8 cellular contexts compared by ENCODE assay signal in genomic region chr14:104793703-104793959, GRCh38. TPM values are rescaled to one million over a fixed set of nuclear protein-coding genes. Genes with fewer than 3 reads are reported as not detected.
DNase-seq lines count a peak whose midpoint lies in the region; ATAC-seq and TF ChIP-seq lines count a peak whose summit lies in the region.

No MANE protein-coding gene starts in this region.

- TF ChIP-seq RAD21 in neural cell (conservative IDR thresholded peaks at IDR 0.05), result no peak

- peaks cover 8% of the 10 kb centered on the region for H3K36me3 ChIP-seq in colonic mucosa
- H3K36me3 ChIP-seq in neural cell (ENCODE audit: insufficient read depth, low read length), result no peaks in the 10 kb centered on the region

- ATAC-seq in GM18868 (IDR thresholded peaks at IDR 0.05; ENCODE audit: unreplicated experiment), result no peak

- peak overlapping the region; percentile 79 for H3K4me2 ChIP-seq in neural cell (ENCODE audit: low read length)

- no peak for TF ChIP-seq EP300 in neural cell (conservative IDR thresholded peaks at IDR 0.05; ENCODE audit: poor library complexity, severe bottlenecking)

- peak overlapping the region; percentile 96 for H3K27ac ChIP-seq in C4-2B
- H3K27ac ChIP-seq in colonic mucosa, result no peak overlapping the region
- H3K27ac ChIP-seq in neural cell (ENCODE audit: low read length), result no peak overlapping the region

- H3K4me1 ChIP-seq in colonic mucosa, result peaks cover 29% of the 10 kb centered on the region

- no peak for TF ChIP-seq POLR2A in NB4 (IDR thresholded peaks at IDR 0.05; ENCODE audit: extremely low read depth, insufficient read length)

- H3K27me3 ChIP-seq in colonic mucosa (no peaks in the 10 kb centered on the region), neural cell (ENCODE audit: insufficient read depth, low read depth, low read length) (peaks cover 15% of the 10 kb centered on the region)

- H3K4me3 ChIP-seq in NB4 (ENCODE audit: low read depth, low read length), result peak overlapping the region; percentile 68
- peak overlapping the region; percentile 62 for H3K4me3 ChIP-seq in colonic mucosa
- peak overlapping the region; percentile 89 for H3K4me3 ChIP-seq in neural cell (ENCODE audit: low read length)

- TF ChIP-seq CTCF in C4-2B (conservative IDR thresholded peaks at IDR 0.05), result no peak
- TF ChIP-seq CTCF in NB4 (IDR thresholded peaks at IDR 0.05; ENCODE audit: low read depth, low read length), result no peak
- TF ChIP-seq CTCF in colonic mucosa (IDR thresholded peaks at IDR 0.05), result no peak
- TF ChIP-seq CTCF in neural cell (IDR thresholded peaks at IDR 0.05; ENCODE audit: poor library complexity, severe bottlenecking), result no peak

- no peaks in the 10 kb centered on the region for H3K9me3 ChIP-seq in colonic mucosa
- H3K9me3 ChIP-seq in neural cell (ENCODE audit: low read length), result no peaks in the 10 kb centered on the region

- H3K9ac ChIP-seq in colonic mucosa (ENCODE audit: low read depth in 2 of 2, low read length in 2 of 2) (peak overlapping the region; percentile 28 to 89), neural cell (ENCODE audit: low read length) (no peak overlapping the region)

- no peak overlapping the region for H2AFZ ChIP-seq in neural cell (ENCODE audit: low read depth, low read length)

- intact Hi-C loops in colonic mucosa (cut with DNase I), result no loop called here

- no peak for DNase-seq in NB4 (ENCODE audit: low read depth)
- DNase-seq in colonic mucosa, result no peak
- no peak for DNase-seq in AG08395 (ENCODE audit: low spot score)
- DNase-seq in midbrain (lab: John Stamatoyannopoulos, UW), result no peak
- no peak for DNase-seq in pons (ENCODE audit: low spot score)

- H4K20me1 ChIP-seq in neural cell (ENCODE audit: insufficient read depth), result no peaks in the 10 kb centered on the region

- no peaks in the 10 kb centered on the region for H3F3A ChIP-seq in neural cell (ENCODE audit: insufficient read depth, low read length, poor library complexity, severe bottlenecking)

- H3K79me2 ChIP-seq in neural cell (replicated peaks; ENCODE audit: insufficient read depth, low read length), result peaks cover 23% of the 10 kb centered on the region

- no peaks in the 10 kb centered on the region for H3K9me2 ChIP-seq in neural cell (ENCODE audit: insufficient read depth, low read length)

TF ChIP-seq in neural cell, 6 proteins besides CTCF, POLR2A, EP300 and RAD21:
- TF ChIP-seq TAF1 (IDR thresholded peaks at IDR 0.05; ENCODE audit: low read depth) (no peak), EZH2 (IDR thresholded peaks at IDR 0.05; ENCODE audit: borderline replicate concordance, insufficient read depth, low read length, poor library complexity, severe bottlenecking) (no peak), SMC3 (conservative IDR thresholded peaks at IDR 0.05; ENCODE audit: poor library complexity) (no peak), MXI1 (conservative IDR thresholded peaks at IDR 0.05; ENCODE audit: poor library complexity, severe bottlenecking) (no peak), POLR2AphosphoS5 (IDR thresholded peaks at IDR 0.05) (no peak), REST (IDR thresholded peaks at IDR 0.05; ENCODE audit: borderline replicate concordance) (no peak)

RNA-seq across cellular contexts. Expression of gene AKT1, which starts 1.9 kb away (rescaled TPM):
- 100 to 1,000 TPM; 117 to 181 TPM for total RNA-seq in colonic mucosa
- polyA plus RNA-seq in neural cell, result 159 and 164 TPM in 2 replicates
- polyA minus RNA-seq in neural cell, result 162 and 169 TPM in 2 replicates

RNA-seq across cellular contexts. Expression of gene ZBTB42, which starts 7.3 kb away (rescaled TPM):
- 1 to 10 TPM; 6.6 to 7.0 TPM for total RNA-seq in colonic mucosa
- polyA plus RNA-seq in neural cell, result not detected in 2 replicates
- 0.49 TPM in 1 of 2 replicates, not detected in the other for polyA minus RNA-seq in neural cell

RNA-seq across cellular contexts. Expression of gene SIVA1, which starts 40.7 kb away (rescaled TPM):
- total RNA-seq in colonic mucosa, result 100 to 1,000 TPM in 1 of 2 donors, 10 to 100 TPM in 1; 58.8 to 153 TPM
- 171 and 180 TPM in 2 replicates for polyA plus RNA-seq in neural cell
- 25.8 and 39.2 TPM in 2 replicates for polyA minus RNA-seq in neural cell
